Comparison of ENCODE assay signal across 23 cellular contexts in genomic region chr20:19616620-19617019, GRCh38.
DNase-seq lines count a peak whose midpoint lies in the region; ATAC-seq and TF ChIP-seq lines count a peak whose summit lies in the region.
"Had no signal": no experiment of that assay in that cellular context is flagged by ENCODE, and none has a peak within 500 bp of the region (broad histone marks: within the 10 kb centered on the region; RNA-seq: fewer than 3 reads in every experiment).

No MANE protein-coding gene starts in this region.

- WGBS in SK-N-SH (ENCODE audit: low lambda C conversion rate): 2% methylated on average over 4 of the region's 4 CpGs
- WGBS in endodermal cell (ENCODE audit: insufficient coverage in 1 of 2, insufficient read length in 1 of 2), 2 experiments: 92 to 100% methylated on average over 3 to 4 of the region's 4 CpGs

- TF ChIP-seq EP300 in SK-N-SH (IDR thresholded peaks at IDR 0.05; ENCODE audit: borderline replicate concordance in 1 of 2, low read depth in 1 of 2, low read length in 1 of 2): no peak
- no peak for TF ChIP-seq EP300 in Ishikawa (IDR thresholded peaks at IDR 0.05; ENCODE audit: borderline replicate concordance)

- H3F3A ChIP-seq in SK-N-SH (replicated peaks; ENCODE audit: insufficient read depth) (no peaks in the 10 kb centered on the region), MM.1S (ENCODE audit: insufficient read depth, low read length) (no peaks in the 10 kb centered on the region)

- H3K9me2 ChIP-seq in SK-N-SH (no peaks in the 10 kb centered on the region), MM.1S (replicated peaks; ENCODE audit: insufficient read depth, low read length) (no peaks in the 10 kb centered on the region)

- H3K4me1 ChIP-seq in SK-N-SH (ENCODE audit: control insufficient read depth in 1 of 2, insufficient read depth in 2 of 2, low read depth in 1 of 2, low read length in 1 of 2) (no peaks in the 10 kb centered on the region; a peak in 1 of 4 replicates), endodermal cell (ENCODE audit: control insufficient read depth, insufficient read depth, low read length) (peaks cover 31% of the 10 kb centered on the region), MM.1S (ENCODE audit: low read length) (no peaks in the 10 kb centered on the region)
- H3K4me1 ChIP-seq: BE2C had no signal

- TF ChIP-seq RAD21 in SK-N-SH (IDR thresholded peaks at IDR 0.05; ENCODE audit: low read length) (no peak), Ishikawa (IDR thresholded peaks at IDR 0.05; ENCODE audit: low read depth) (no peak)

- H3K36me3 ChIP-seq in SK-N-SH (replicated peaks in 1 of 2; ENCODE audit: control insufficient read depth in 1 of 2, insufficient read depth in 2 of 2, low read length in 1 of 2): no peaks in the 10 kb centered on the region
- H3K36me3 ChIP-seq in endodermal cell (ENCODE audit: control insufficient read depth, insufficient read depth, low read length): no peaks in the 10 kb centered on the region
- no peaks in the 10 kb centered on the region for H3K36me3 ChIP-seq in MM.1S (replicated peaks; ENCODE audit: insufficient read depth, low read length)
- H3K36me3 ChIP-seq: BE2C; BLaER1 treated with 17β-estradiol and CSF1 and Interleukin-3, amounts not matched to agents 10 nM and 100 nM had no signal

- H3K36me3 Mint-ChIP-seq in endodermal cell (ENCODE audit: low read depth): no peaks in the 10 kb centered on the region
- no peaks in the 10 kb centered on the region for H3K36me3 Mint-ChIP-seq in stimulated activated memory B cell treated with anti-CD40 and anti-IgM and Interleukin-4, amounts not matched to agents 10 μg/mL and 1 μg/mL and 100 μg/mL, for 72 hours
- H3K36me3 Mint-ChIP-seq: CD14-positive monocyte; CD8-positive, alpha-beta memory T cell had no signal

- H3K27me3 Mint-ChIP-seq in endodermal cell (ENCODE audit: insufficient read depth): peaks cover 4% of the 10 kb centered on the region
- H3K27me3 Mint-ChIP-seq in stimulated activated memory B cell treated with anti-CD40 and anti-IgM and Interleukin-4, amounts not matched to agents 10 μg/mL and 1 μg/mL and 100 μg/mL, for 72 hours: peaks cover 53% of the 10 kb centered on the region

- H3K4me2 ChIP-seq in SK-N-SH (no peak overlapping the region), MM.1S (ENCODE audit: low read depth, low read length) (no peak overlapping the region)
- H3K4me2 ChIP-seq: BLaER1 treated with 17β-estradiol and CSF1 and Interleukin-3, amounts not matched to agents 10 nM and 100 nM had no signal

- H3K9me3 Mint-ChIP-seq in endodermal cell: no peaks in the 10 kb centered on the region
- H3K9me3 Mint-ChIP-seq in stimulated activated memory B cell treated with anti-CD40 and anti-IgM and Interleukin-4, amounts not matched to agents 10 μg/mL and 1 μg/mL and 100 μg/mL, for 72 hours: no peaks in the 10 kb centered on the region
- H3K9me3 Mint-ChIP-seq: CD4-positive, alpha-beta T cell; H9 had no signal

- peaks cover 10% of the 10 kb centered on the region; the same call in 1 of the 2 replicates for H3K27me3 ChIP-seq in SK-N-SH (ENCODE audit: insufficient read depth)
- no peaks in the 10 kb centered on the region for H3K27me3 ChIP-seq in endodermal cell (ENCODE audit: control insufficient read depth, insufficient read depth, low read length, poor library complexity, severe bottlenecking)
- H3K27me3 ChIP-seq in MM.1S (replicated peaks; ENCODE audit: insufficient read depth, low read length): no peaks in the 10 kb centered on the region
- H3K27me3 ChIP-seq: BE2C; BLaER1 treated with 17β-estradiol and CSF1 and Interleukin-3, amounts not matched to agents 10 nM and 100 nM had no signal

- TF ChIP-seq CTCF in SK-N-SH (IDR thresholded peaks at IDR 0.05) (no peak), endodermal cell (conservative IDR thresholded peaks at IDR 0.05) (no peak), MM.1S (IDR thresholded peaks at IDR 0.05; ENCODE audit: low read length) (no peak)

- no peaks in the 10 kb centered on the region for H4K20me1 ChIP-seq in SK-N-SH (ENCODE audit: insufficient read depth)
- H4K20me1 ChIP-seq in MM.1S (ENCODE audit: insufficient read depth, low read length): no peaks in the 10 kb centered on the region
- H4K20me1 ChIP-seq: BLaER1 treated with 17β-estradiol and CSF1 and Interleukin-3, amounts not matched to agents 10 nM and 100 nM had no signal

- H2AFZ ChIP-seq in SK-N-SH (ENCODE audit: low read depth) (no peak overlapping the region), MM.1S (ENCODE audit: low read length) (no peak overlapping the region)
- H2AFZ ChIP-seq: GM23248 had no signal

- H3K9ac ChIP-seq in SK-N-SH: no peak overlapping the region
- no peak overlapping the region for H3K9ac ChIP-seq in endodermal cell (ENCODE audit: extremely low read depth, low read length, poor library complexity, severe bottlenecking)
- no peak overlapping the region for H3K9ac ChIP-seq in MM.1S (ENCODE audit: low read length)
- H3K9ac ChIP-seq: BLaER1 treated with 17β-estradiol and CSF1 and Interleukin-3, amounts not matched to agents 10 nM and 100 nM; GM23248 had no signal

- H3K4me3 ChIP-seq in SK-N-SH (ENCODE audit: low read depth in 2 of 2, low read length in 1 of 2): no peak overlapping the region
- H3K4me3 ChIP-seq in endodermal cell (ENCODE audit: low read length): no peak overlapping the region
- no peak overlapping the region for H3K4me3 ChIP-seq in MM.1S (ENCODE audit: low read length)
- H3K4me3 ChIP-seq: BLaER1 treated with 17β-estradiol and CSF1 and Interleukin-3, amounts not matched to agents 10 nM and 100 nM; GM23248 had no signal

- CTCF ChIA-PET in SK-N-SH (lab: Yijun Ruan, JAX): no interaction called here

- POLR2A ChIA-PET in SK-N-SH (lab: Yijun Ruan, JAX): no interaction called here

- no peak overlapping the region for H3K4me3 Mint-ChIP-seq in endodermal cell
- no peak overlapping the region for H3K4me3 Mint-ChIP-seq in stimulated activated memory B cell treated with anti-CD40 and anti-IgM and Interleukin-4, amounts not matched to agents 10 μg/mL and 1 μg/mL and 100 μg/mL, for 72 hours
- H3K4me3 Mint-ChIP-seq: CD14-positive monocyte; CD4-positive, alpha-beta T cell; CD8-positive, alpha-beta memory T cell; H9 had no signal

- peaks cover 44% of the 10 kb centered on the region for H3K4me1 Mint-ChIP-seq in endodermal cell
- H3K4me1 Mint-ChIP-seq in stimulated activated memory B cell treated with anti-CD40 and anti-IgM and Interleukin-4, amounts not matched to agents 10 μg/mL and 1 μg/mL and 100 μg/mL, for 72 hours: no peaks in the 10 kb centered on the region
- H3K4me1 Mint-ChIP-seq: CD8-positive, alpha-beta memory T cell had no signal

- DNase-seq in SK-N-SH: no peak
- DNase-seq in endodermal cell: peak; percentile 47
- peak; percentile 32 for DNase-seq in myocyte (ENCODE audit: low read depth)
- no peak for DNase-seq in MM.1S
- DNase-seq: ACHN; AML-193; BE2C; CD4-positive, alpha-beta T cell; CD8-positive, alpha-beta memory T cell; DMS 273 treated with DMSO at 0.1 percent for 48 hours; DMS79; EL; GDM1; GM23248; H9 had no signal

- H3K9me3 ChIP-seq in SK-N-SH (no peaks in the 10 kb centered on the region), endodermal cell (ENCODE audit: control insufficient read depth, low read length) (no peaks in the 10 kb centered on the region), MM.1S (replicated peaks; ENCODE audit: insufficient read depth, low read length) (no peaks in the 10 kb centered on the region)
- H3K9me3 ChIP-seq: BE2C; BLaER1 treated with 17β-estradiol and CSF1 and Interleukin-3, amounts not matched to agents 10 nM and 100 nM had no signal

- no peak overlapping the region for H3K27ac Mint-ChIP-seq in endodermal cell
- H3K27ac Mint-ChIP-seq in stimulated activated memory B cell treated with anti-CD40 and anti-IgM and Interleukin-4, amounts not matched to agents 10 μg/mL and 1 μg/mL and 100 μg/mL, for 72 hours: no peak overlapping the region
- H3K27ac Mint-ChIP-seq: CD14-positive monocyte; CD4-positive, alpha-beta T cell; CD8-positive, alpha-beta memory T cell had no signal

- ATAC-seq in SK-N-SH treated with all-trans-retinoic acid at 6 μM for 48 hours (no peak), GM21576 (IDR thresholded peaks at IDR 0.05; ENCODE audit: unreplicated experiment) (no peak)
- no peak for ATAC-seq in stimulated activated memory B cell treated with anti-CD40 and anti-IgM and Interleukin-4, amounts not matched to agents 10 μg/mL and 1 μg/mL and 100 μg/mL, for 72 hours
- ATAC-seq: HCT116 had no signal

- no peaks in the 10 kb centered on the region for H3K79me2 ChIP-seq in SK-N-SH (ENCODE audit: insufficient read depth)
- no peaks in the 10 kb centered on the region for H3K79me2 ChIP-seq in MM.1S (ENCODE audit: low read length)

- no peak overlapping the region for H3K27ac ChIP-seq in SK-N-SH (ENCODE audit: low read depth in 2 of 2, low read length in 1 of 2)
- no peak overlapping the region for H3K27ac ChIP-seq in endodermal cell (ENCODE audit: low read depth, low read length)
- H3K27ac ChIP-seq in MM.1S (ENCODE audit: low read length): no peak overlapping the region
- H3K27ac ChIP-seq: 22Rv1; BLaER1 treated with 17β-estradiol and CSF1 and Interleukin-3, amounts not matched to agents 10 nM and 100 nM; GM23248 had no signal

TF ChIP-seq in SK-N-SH treated with all-trans-retinoic acid at 6 μM for 48 hours, 23 proteins besides CTCF, POLR2A, EP300 and RAD21:
- no peak for TF ChIP-seq ZFP3 (CRISPR knock-in tag; IDR thresholded peaks at IDR 0.05)
- TF ChIP-seq CSDC2 (CRISPR knock-in tag; IDR thresholded peaks at IDR 0.05): no peak
- TF ChIP-seq BACH2 (CRISPR knock-in tag; IDR thresholded peaks at IDR 0.05; ENCODE audit: borderline replicate concordance): no peak
- no peak for TF ChIP-seq ZC3H10 (CRISPR knock-in tag; IDR thresholded peaks at IDR 0.05)
- no peak for TF ChIP-seq ARNTL (CRISPR knock-in tag; IDR thresholded peaks at IDR 0.05; ENCODE audit: borderline replicate concordance, low read depth)
- TF ChIP-seq RARB (CRISPR knock-in tag; IDR thresholded peaks at IDR 0.05): no peak
- no peak for TF ChIP-seq ISL1 (CRISPR knock-in tag; IDR thresholded peaks at IDR 0.05)
- no peak for TF ChIP-seq TCF4 (CRISPR knock-in tag; IDR thresholded peaks at IDR 0.05; ENCODE audit: borderline replicate concordance)
TF ChIP-seq in SK-N-SH treated with all-trans-retinoic acid at 6 μM for 48 hours: peak in this region for 0.

Comparison
In these comparisons a context has a peak if more than half of its experiments do, and no peak if none do; other contexts are left out.
1. DNase-seq: peak in endodermal cell (single experiment) and myocyte (single experiment); none in SK-N-SH (single experiment) and MM.1S (single experiment).